In the genomic region with DNA sequence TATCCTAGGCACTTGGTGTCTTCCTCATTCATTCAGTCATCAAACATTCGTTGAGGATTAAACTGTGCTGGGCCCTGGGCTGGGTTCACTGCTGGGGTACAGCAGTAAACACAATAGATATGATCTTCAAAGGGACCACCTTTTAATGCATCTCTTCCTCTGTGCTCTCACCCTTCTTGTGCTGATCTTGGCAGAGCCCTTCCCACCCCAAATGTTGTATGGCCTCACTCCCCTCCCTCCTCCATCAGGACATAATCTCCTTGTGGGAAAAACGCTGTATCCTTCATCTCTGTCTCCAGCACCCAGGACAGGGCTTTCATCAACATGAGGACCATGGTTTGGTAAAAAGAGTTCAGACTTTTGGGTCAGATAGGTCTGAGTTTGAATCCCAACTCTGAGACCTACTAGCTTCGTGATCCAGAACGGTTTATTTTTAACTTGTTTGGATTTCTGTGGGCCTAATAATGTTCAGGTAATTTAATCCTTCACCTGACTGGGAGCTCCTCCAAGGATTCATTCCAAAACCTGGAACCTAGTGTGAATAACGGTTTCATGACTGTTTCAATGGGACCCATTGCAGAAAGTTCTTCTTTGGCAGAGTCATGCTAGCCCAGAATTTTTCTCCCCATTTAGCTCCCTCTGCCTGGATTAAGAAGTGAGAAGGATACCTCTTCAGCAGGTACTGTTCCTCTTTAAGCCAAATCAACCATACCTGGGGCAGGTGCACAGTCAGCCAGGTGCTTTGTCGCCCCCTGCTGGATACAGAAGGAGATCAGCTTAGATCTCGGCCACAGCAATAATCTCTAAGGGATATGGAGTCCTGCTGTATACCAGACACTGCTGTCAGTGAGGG, we compare ENCODE assay signal across 1 cellular context.
TF ChIP-seq lines count a peak whose summit lies in the region.

No MANE protein-coding gene starts in this region.

TF ChIP-seq in K562, 482 proteins besides CTCF, POLR2A, EP300 and RAD21 (continued from another document):
- no peak for TF ChIP-seq ATF2 (CRISPR knock-in tag; IDR thresholded peaks at IDR 0.05)
- no peak for TF ChIP-seq KDM2B (CRISPR knock-in tag; IDR thresholded peaks at IDR 0.05)
- no peak for TF ChIP-seq ZNF507 (tag; conservative IDR thresholded peaks at IDR 0.05)
- no peak for TF ChIP-seq GATAD2A (IDR thresholded peaks at IDR 0.05)
- TF ChIP-seq SMC3 (conservative IDR thresholded peaks at IDR 0.05; ENCODE audit: insufficient read depth, low read depth, low read length): peak; percentile 83
- no peak for TF ChIP-seq ZNF24 (IDR thresholded peaks at IDR 0.05)
- TF ChIP-seq, protein P1, sequence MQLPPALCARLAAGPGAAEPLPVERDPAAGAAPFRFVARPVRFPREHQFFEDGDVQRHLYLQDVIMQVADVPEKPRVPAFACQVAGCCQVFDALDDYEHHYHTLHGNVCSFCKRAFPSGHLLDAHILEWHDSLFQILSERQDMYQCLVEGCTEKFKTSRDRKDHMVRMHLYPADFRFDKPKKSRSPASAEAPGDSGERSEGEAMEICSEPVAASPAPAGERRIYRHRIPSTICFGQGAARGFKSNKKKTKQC (CRISPR knock-in tag; IDR thresholded peaks at IDR 0.05): no peak
- TF ChIP-seq, protein P2, sequence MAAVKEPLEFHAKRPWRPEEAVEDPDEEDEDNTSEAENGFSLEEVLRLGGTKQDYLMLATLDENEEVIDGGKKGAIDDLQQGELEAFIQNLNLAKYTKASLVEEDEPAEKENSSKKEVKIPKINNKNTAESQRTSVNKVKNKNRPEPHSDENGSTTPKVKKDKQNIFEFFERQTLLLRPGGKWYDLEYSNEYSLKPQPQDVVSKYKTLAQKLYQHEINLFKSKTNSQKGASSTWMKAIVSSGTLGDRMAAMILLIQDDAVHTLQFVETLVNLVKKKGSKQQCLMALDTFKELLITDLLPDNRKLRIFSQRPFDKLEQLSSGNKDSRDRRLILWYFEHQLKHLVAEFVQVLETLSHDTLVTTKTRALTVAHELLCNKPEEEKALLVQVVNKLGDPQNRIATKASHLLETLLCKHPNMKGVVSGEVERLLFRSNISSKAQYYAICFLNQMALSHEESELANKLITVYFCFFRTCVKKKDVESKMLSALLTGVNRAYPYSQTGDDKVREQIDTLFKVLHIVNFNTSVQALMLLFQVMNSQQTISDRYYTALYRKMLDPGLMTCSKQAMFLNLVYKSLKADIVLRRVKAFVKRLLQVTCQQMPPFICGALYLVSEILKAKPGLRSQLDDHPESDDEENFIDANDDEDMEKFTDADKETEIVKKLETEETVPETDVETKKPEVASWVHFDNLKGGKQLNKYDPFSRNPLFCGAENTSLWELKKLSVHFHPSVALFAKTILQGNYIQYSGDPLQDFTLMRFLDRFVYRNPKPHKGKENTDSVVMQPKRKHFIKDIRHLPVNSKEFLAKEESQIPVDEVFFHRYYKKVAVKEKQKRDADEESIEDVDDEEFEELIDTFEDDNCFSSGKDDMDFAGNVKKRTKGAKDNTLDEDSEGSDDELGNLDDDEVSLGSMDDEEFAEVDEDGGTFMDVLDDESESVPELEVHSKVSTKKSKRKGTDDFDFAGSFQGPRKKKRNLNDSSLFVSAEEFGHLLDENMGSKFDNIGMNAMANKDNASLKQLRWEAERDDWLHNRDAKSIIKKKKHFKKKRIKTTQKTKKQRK (IDR thresholded peaks at IDR 0.05; ENCODE audit: borderline replicate concordance, low read depth, low read length): no peak
- no peak for TF ChIP-seq E2F3 (CRISPR knock-in tag; IDR thresholded peaks at IDR 0.05)
- TF ChIP-seq MAZ (CRISPR knock-in tag; conservative IDR thresholded peaks at IDR 0.05 in 1 of 2, IDR thresholded peaks at IDR 0.05 in 1 of 2): no peak
- TF ChIP-seq GATAD2B (IDR thresholded peaks at IDR 0.05; ENCODE audit: borderline replicate concordance): no peak
- 0 out of 2 replicates have a peak, but pooled peaks have one; percentile 23 for TF ChIP-seq CC2D1A (IDR thresholded peaks at IDR 0.05)
- TF ChIP-seq CHCHD3 (CRISPR knock-in tag; IDR thresholded peaks at IDR 0.05): no peak
TF ChIP-seq in K562: peak in this region for 13.
